ENCODE assay signal across 2 cellular contexts in genomic region chr20:17881741-17882064, GRCh38.
TF ChIP-seq lines count a peak whose summit lies in the region.

No MANE protein-coding gene starts in this region.

TF ChIP-seq in GM23338, 12 proteins besides CTCF, POLR2A, EP300 and RAD21 (continued from another document):
- no peak for TF ChIP-seq REST (IDR thresholded peaks at IDR 0.05; ENCODE audit: unreplicated experiment)
- TF ChIP-seq CREB1 (CRISPR knock-in tag; IDR thresholded peaks at IDR 0.05; ENCODE audit: low read depth) = no peak
- no peak for TF ChIP-seq ETS1 (IDR thresholded peaks at IDR 0.05)
- TF ChIP-seq NANOG (IDR thresholded peaks at IDR 0.05; ENCODE audit: borderline replicate concordance) = no peak
- no peak for TF ChIP-seq ZNF114 (CRISPR knock-in tag; IDR thresholded peaks at IDR 0.05)
- TF ChIP-seq ZNF331 (CRISPR knock-in tag; IDR thresholded peaks at IDR 0.05; ENCODE audit: low read depth) = no peak
- TF ChIP-seq EZH2 (IDR thresholded peaks at IDR 0.05; ENCODE audit: low read depth, unreplicated experiment) = no peak
- no peak for TF ChIP-seq JUNB (IDR thresholded peaks at IDR 0.05; ENCODE audit: unreplicated experiment)
- no peak for TF ChIP-seq POLR2AphosphoS5 (IDR thresholded peaks at IDR 0.05; ENCODE audit: low read depth)
- TF ChIP-seq STAT1 (IDR thresholded peaks at IDR 0.05; ENCODE audit: unreplicated experiment) = no peak
- no peak for TF ChIP-seq ZNF462 (CRISPR knock-in tag; IDR thresholded peaks at IDR 0.05)

TF ChIP-seq in IMR-90, 13 proteins besides CTCF, POLR2A, EP300 and RAD21 (continued from another document):
- TF ChIP-seq RCOR1 (IDR thresholded peaks at IDR 0.05; ENCODE audit: insufficient replicate concordance, low read length) (no peak), SMC3 (IDR thresholded peaks at IDR 0.05; ENCODE audit: low read depth, low read length) (no peak), FOS (IDR thresholded peaks at IDR 0.05; ENCODE audit: low read depth, low read length) (no peak), RFX5 (IDR thresholded peaks at IDR 0.05; ENCODE audit: low read depth, low read length) (no peak), CEBPB (IDR thresholded peaks at IDR 0.05; ENCODE audit: low read depth, low read length) (no peak)
